Comparison of ENCODE assay signal across 23 cellular contexts in genomic region chr2:239949079-239949478, GRCh38.
"Had no signal": no experiment of that assay in that cellular context is flagged by ENCODE, and none has a peak within 500 bp of the region (broad histone marks: within the 10 kb centered on the region; RNA-seq: fewer than 3 reads in every experiment).

No MANE protein-coding gene starts in this region.

- H3K4me2 ChIP-seq: hepatocyte had no signal

- ATAC-seq: activated CD4-positive, alpha-beta T cell treated with anti-CD3 and anti-CD28 coated beads for 36 hours; effector memory CD8-positive, alpha-beta T cell; left ventricle myocardium superior; natural killer cell treated with Interleukin-12 subunit alpha and Interleukin-12 subunit beta and Interleukin-15 and Interleukin-18, amount 100 ng/mL, for 72 hours; pancreas; right lobe of liver had no signal

- H3K4me1 ChIP-seq: colonic mucosa, pancreas, right lobe of liver had no signal

- H3K27me3 Mint-ChIP-seq: activated CD4-positive, alpha-beta T cell treated with anti-CD3 and anti-CD28 coated beads for 36 hours; activated naive CD8-positive, alpha-beta T cell; central memory CD8-positive, alpha-beta T cell; effector memory CD8-positive, alpha-beta T cell; natural killer cell treated with Interleukin-12 subunit alpha and Interleukin-12 subunit beta and Interleukin-15 and Interleukin-18, amount 100 ng/mL, for 72 hours had no signal

- H3K4me3 Mint-ChIP-seq: activated CD4-positive, alpha-beta T cell treated with anti-CD3 and anti-CD28 coated beads for 36 hours; activated naive CD8-positive, alpha-beta T cell; central memory CD8-positive, alpha-beta T cell; effector memory CD8-positive, alpha-beta T cell; immature natural killer cell; natural killer cell treated with Interleukin-12 subunit alpha and Interleukin-12 subunit beta and Interleukin-15 and Interleukin-18, amount 100 ng/mL, for 72 hours had no signal

- H3K27ac Mint-ChIP-seq: activated CD4-positive, alpha-beta T cell treated with anti-CD3 and anti-CD28 coated beads for 36 hours; activated naive CD8-positive, alpha-beta T cell; natural killer cell treated with Interleukin-12 subunit alpha and Interleukin-12 subunit beta and Interleukin-15 and Interleukin-18, amount 100 ng/mL, for 72 hours had no signal

- H3K27ac ChIP-seq: adrenal gland, colonic mucosa, esophagus muscularis mucosa, hepatocyte, neutrophil, pancreas, right lobe of liver had no signal

- DNase-seq: activated CD4-positive, alpha-beta T cell treated with anti-CD3 and anti-CD28 coated beads for 36 hours; activated CD4-positive, alpha-beta T cell treated with anti-CD3 and anti-CD28 coated beads, Interleukin-2, amount 50 U/mL, for 4 hours; activated naive CD4-positive, alpha-beta T cell; colonic mucosa; effector memory CD8-positive, alpha-beta T cell; glutamatergic neuron; immature natural killer cell; kidney glomerular epithelial cell; left ventricle myocardium superior; right lobe of liver; stimulated activated CD4-positive, alpha-beta T cell treated with anti-CD3 and anti-CD28 coated beads, Interleukin-2, amount 100 ng/mL, for 48 hours; stimulated activated CD8-positive, alpha-beta memory T cell treated with anti-CD3 and anti-CD28 coated beads, Interleukin-4, amount 100 ng/mL, for 48 hours; stimulated activated naive CD4-positive, alpha-beta T cell treated with Interleukin-2 at 50 U/mL for 16 hours; T-helper 1 cell had no signal

- H3K4me3 ChIP-seq: adrenal gland, colonic mucosa, dorsolateral prefrontal cortex, esophagus muscularis mucosa, hepatocyte, pancreas, right lobe of liver had no signal

- H3K36me3 ChIP-seq: adrenal gland, colonic mucosa, neutrophil, pancreas, right lobe of liver had no signal

- H3K9me3 Mint-ChIP-seq: central memory CD8-positive, alpha-beta T cell; effector memory CD8-positive, alpha-beta T cell; natural killer cell treated with Interleukin-12 subunit alpha and Interleukin-12 subunit beta and Interleukin-15 and Interleukin-18, amount 100 ng/mL, for 72 hours had no signal

- H3K9me3 ChIP-seq: adrenal gland, colonic mucosa, esophagus muscularis mucosa, neutrophil, pancreas, right lobe of liver had no signal

- H3K27me3 ChIP-seq: adrenal gland, colonic mucosa, dorsolateral prefrontal cortex, esophagus muscularis mucosa, hepatocyte, neutrophil, pancreas, right lobe of liver had no signal

- H3K36me3 Mint-ChIP-seq: activated naive CD8-positive, alpha-beta T cell; immature natural killer cell; natural killer cell treated with Interleukin-12 subunit alpha and Interleukin-12 subunit beta and Interleukin-15 and Interleukin-18, amount 100 ng/mL, for 72 hours had no signal
